9 cellular contexts compared by ENCODE assay signal in the genomic region with DNA sequence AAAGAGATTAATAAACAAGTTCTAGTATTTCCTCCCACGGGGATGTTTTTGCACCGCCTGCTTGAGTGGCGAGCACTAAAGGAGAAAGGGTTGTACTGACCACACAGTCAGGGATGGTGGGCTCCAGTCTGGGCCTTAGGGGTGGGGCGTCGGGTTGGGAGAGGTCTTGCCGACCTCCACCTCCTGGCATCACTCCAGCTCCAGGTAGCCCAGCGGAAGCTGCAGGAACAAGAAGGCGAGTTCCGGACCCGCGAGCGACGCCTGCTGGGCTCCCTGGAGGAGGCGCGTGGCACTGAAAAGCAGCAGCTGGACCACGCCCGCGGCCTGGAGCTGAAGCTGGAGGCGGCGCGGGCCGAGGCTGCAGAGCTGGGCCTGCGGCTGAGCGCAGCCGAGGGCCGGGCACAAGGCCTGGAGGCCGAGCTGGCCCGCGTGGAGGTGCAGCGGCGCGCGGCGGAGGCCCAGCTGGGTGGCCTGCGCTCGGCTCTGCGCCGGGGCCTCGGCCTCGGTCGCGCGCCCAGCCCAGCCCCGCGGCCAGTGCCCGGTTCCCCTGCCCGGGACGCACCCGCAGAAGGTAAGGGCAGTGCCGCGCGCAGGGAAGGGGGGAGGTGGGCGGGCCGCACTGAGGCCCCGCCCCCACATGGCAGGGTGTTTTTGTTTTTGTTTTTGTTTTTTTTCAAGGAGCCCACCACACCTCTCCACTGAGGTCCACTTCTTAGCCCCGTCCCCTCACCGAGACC.
A peak's percentile ranks its signal among the peaks of the same experiment; 100 is the strongest.
DNase-seq lines count a peak whose midpoint lies in the region; ATAC-seq and TF ChIP-seq lines count a peak whose summit lies in the region.
"Had no signal": no experiment of that assay in that cellular context is flagged by ENCODE, and none has a peak within 500 bp of the region (broad histone marks: within the 10 kb centered on the region; RNA-seq: fewer than 3 reads in every experiment).

No MANE protein-coding gene starts in this region.

- H3K4me3 ChIP-seq in AG04449 (ENCODE audit: low read depth, low read length) (peak overlapping the region; percentile 48), iPS-11a (ENCODE audit: low read depth, low read length) (peak overlapping the region; percentile 31), skeletal muscle cell (ENCODE audit: low read depth, low read length) (peak overlapping the region; percentile 46)
- H3K4me3 ChIP-seq: HAP-1 had no signal

- peak overlapping the region; percentile 66 for H3K4me3 Mint-ChIP-seq in T-helper 1 cell treated with Interleukin-12 subunit alpha and Interleukin-12 subunit beta and Interleukin-4 antibody, amounts not matched to agents 30 μg/mL and 1 μg/mL, for 36 hours

- DNase-seq in AG04449 (ENCODE audit: low read depth, low spot score) (no peak), amygdala (lab: John Stamatoyannopoulos, UW) (peak in 45 of 56 donors; percentile 5 to 72 (median 36)), skeletal muscle cell (ENCODE audit: low read depth) (peak; percentile 31)

- H3K9me3 Mint-ChIP-seq in T-helper 1 cell treated with Interleukin-12 subunit alpha and Interleukin-12 subunit beta and Interleukin-4 antibody, amounts not matched to agents 30 μg/mL and 1 μg/mL, for 36 hours = no peaks in the 10 kb centered on the region

- no peaks in the 10 kb centered on the region for H3K36me3 Mint-ChIP-seq in T-helper 1 cell treated with Interleukin-12 subunit alpha and Interleukin-12 subunit beta and Interleukin-4 antibody, amounts not matched to agents 30 μg/mL and 1 μg/mL, for 36 hours (ENCODE audit: low read depth)

- ATAC-seq in GM19025 (IDR thresholded peaks at IDR 0.05; ENCODE audit: low read depth, unreplicated experiment) = peak; percentile 70
- no peak for ATAC-seq in HG03159 (IDR thresholded peaks at IDR 0.05; ENCODE audit: unreplicated experiment)

- no peaks in the 10 kb centered on the region for H3K27me3 Mint-ChIP-seq in T-helper 1 cell treated with Interleukin-12 subunit alpha and Interleukin-12 subunit beta and Interleukin-4 antibody, amounts not matched to agents 30 μg/mL and 1 μg/mL, for 36 hours (ENCODE audit: low read depth)

- POLR2A ChIA-PET in AG04449 (lab: Yijun Ruan, JAX) = interaction anchor here (1.1 to 1.5 kb wide), 2 partner anchors 10 to 18 kb away, joined by 3 to 4 read pairs; no protein-coding TSS in a partner anchor

- TF ChIP-seq CTCF in AG04449 (IDR thresholded peaks at IDR 0.05; ENCODE audit: insufficient read depth, low read length, missing control alignments) (peak; percentile 90), LNCAP (IDR thresholded peaks at IDR 0.05) (peak; percentile 53)

- H3K27ac Mint-ChIP-seq in T-helper 1 cell treated with Interleukin-12 subunit alpha and Interleukin-12 subunit beta and Interleukin-4 antibody, amounts not matched to agents 30 μg/mL and 1 μg/mL, for 36 hours = peak overlapping the region; percentile 45

- CTCF ChIA-PET in AG04449 (lab: Yijun Ruan, JAX) = interaction anchor here (0.5 to 16.8 kb wide), 27 partner anchors 9 to 340 kb away, joined by 3 to 447 read pairs (median 5); partner anchors contain the start of genes MFAP2 and SDHB

- peaks cover 7% of the 10 kb centered on the region for H3K4me1 Mint-ChIP-seq in T-helper 1 cell treated with Interleukin-12 subunit alpha and Interleukin-12 subunit beta and Interleukin-4 antibody, amounts not matched to agents 30 μg/mL and 1 μg/mL, for 36 hours (ENCODE audit: low read depth)
